In genomic region chr10:70267161-70267933, GRCh38 we compare ENCODE assay signal across 9 cellular contexts. TPM values are rescaled to one million over a fixed set of nuclear protein-coding genes. Genes with fewer than 3 reads are reported as not detected.
DNase-seq lines count a peak whose midpoint lies in the region; ATAC-seq and TF ChIP-seq lines count a peak whose summit lies in the region.
"Had no signal": no experiment of that assay in that cellular context is flagged by ENCODE, and none has a peak within 500 bp of the region (broad histone marks: within the 10 kb centered on the region; RNA-seq: fewer than 3 reads in every experiment).

No MANE protein-coding gene starts in this region.

- WGBS in SK-N-SH (ENCODE audit: low lambda C conversion rate) = 81% methylated on average over 8 of the region's 9 CpGs

- no peak overlapping the region for H3K27ac ChIP-seq in left ventricle myocardium inferior (replicated peaks)
- peak overlapping the region in 1 of 2 experiments; percentile 40; a peak in 2 of 4 replicates for H3K27ac ChIP-seq in SK-N-SH (ENCODE audit: low read depth in 2 of 2, low read length in 1 of 2)
- H3K27ac ChIP-seq in foreskin keratinocyte = peak overlapping the region; percentile 16
- peak overlapping the region; percentile 28 for H3K27ac ChIP-seq in vagina
- H3K27ac ChIP-seq in uterus = no peak overlapping the region

- peak overlapping the region; percentile 16; the same call in 1 of the 2 replicates for H3K4me2 ChIP-seq in SK-N-SH

- H3K4me1 ChIP-seq in left ventricle myocardium inferior (peaks cover under 1% of the 10 kb centered on the region), SK-N-SH (ENCODE audit: control insufficient read depth in 1 of 2, insufficient read depth in 2 of 2, low read depth in 1 of 2, low read length in 1 of 2) (peaks cover 0 to 3% of the 10 kb centered on the region in 2 experiments; a peak in 1 of 4 replicates), foreskin keratinocyte (peaks cover 20% of the 10 kb centered on the region), vagina (peaks cover 6% of the 10 kb centered on the region), uterus (no peaks in the 10 kb centered on the region)

- DNase-seq in left ventricle myocardium inferior = no peak
- DNase-seq in Right ventricle myocardium superior = no peak
- no peak for DNase-seq in SK-N-SH
- DNase-seq in foreskin keratinocyte = peak; percentile 92 to 96
- no peak for DNase-seq in vagina (ENCODE audit: extremely low spot score in 2 of 2)
- DNase-seq in uterus = no peak

- H3K79me2 ChIP-seq in SK-N-SH (ENCODE audit: insufficient read depth) = no peaks in the 10 kb centered on the region

- H3F3A ChIP-seq in SK-N-SH (replicated peaks; ENCODE audit: insufficient read depth) = peaks cover 5% of the 10 kb centered on the region

- POLR2A ChIA-PET in SK-N-SH (lab: Yijun Ruan, JAX) = interaction anchor here (1.5 kb wide), 1 partner anchor 97 kb away, joined by 3 read pairs; no protein-coding TSS in a partner anchor

- 0 out of 4 replicates have a peak, but pooled peaks of 1 of the 2 experiments have one; percentile 24 for TF ChIP-seq EP300 in SK-N-SH (IDR thresholded peaks at IDR 0.05; ENCODE audit: borderline replicate concordance in 1 of 2, low read depth in 1 of 2, low read length in 1 of 2)

- CTCF ChIA-PET in SK-N-SH (lab: Yijun Ruan, JAX) = interaction anchor here (1.0 to 2.9 kb wide), 4 partner anchors 11 to 97 kb away, joined by 3 to 9 read pairs (median 5); no protein-coding TSS in a partner anchor

- no peaks in the 10 kb centered on the region for H4K20me1 ChIP-seq in SK-N-SH (ENCODE audit: insufficient read depth)

- H3K4me3 ChIP-seq in left ventricle myocardium inferior (no peak overlapping the region), SK-N-SH (ENCODE audit: low read depth in 2 of 2, low read length in 1 of 2) (no peak overlapping the region), vagina (no peak overlapping the region), uterus (no peak overlapping the region)

- H3K9ac ChIP-seq in SK-N-SH = no peak overlapping the region

- intact Hi-C loops in left ventricle myocardium inferior (cut with micrococcal nuclease) = no loop called here
- intact Hi-C loops in Right ventricle myocardium superior (cut with DNase I) = loop anchor here (5.0 kb wide), 1 partner anchor 100 kb away; no protein-coding TSS in a partner anchor
- intact Hi-C loops in vagina (cut with DNase I) = no loop called here
- intact Hi-C loops in uterus (cut with DNase I; ENCODE audit: low total_unique reads) = no loop called here

- no peaks in the 10 kb centered on the region for H3K9me3 ChIP-seq in left ventricle myocardium inferior (replicated peaks)
- no peaks in the 10 kb centered on the region for H3K9me3 ChIP-seq in SK-N-SH
- H3K9me3 ChIP-seq in vagina = no peaks in the 10 kb centered on the region
- H3K9me3 ChIP-seq in uterus = no peaks in the 10 kb centered on the region

- H3K9me2 ChIP-seq in SK-N-SH = no peaks in the 10 kb centered on the region

- TF ChIP-seq CTCF in left ventricle myocardium inferior (IDR thresholded peaks at IDR 0.05; ENCODE audit: borderline replicate concordance) (peak; percentile 37), SK-N-SH (IDR thresholded peaks at IDR 0.05) (peak; percentile 53), foreskin keratinocyte (conservative IDR thresholded peaks at IDR 0.05) (no peak), vagina (IDR thresholded peaks at IDR 0.05) (peak in 1 of 3 experiments; percentile 8), uterus (IDR thresholded peaks at IDR 0.05) (no peak)

- no peaks in the 10 kb centered on the region for H3K36me3 ChIP-seq in left ventricle myocardium inferior
- H3K36me3 ChIP-seq in SK-N-SH (replicated peaks in 1 of 2; ENCODE audit: control insufficient read depth in 1 of 2, insufficient read depth in 2 of 2, low read length in 1 of 2) = no peaks in the 10 kb centered on the region
- no peaks in the 10 kb centered on the region for H3K36me3 ChIP-seq in vagina
- no peaks in the 10 kb centered on the region for H3K36me3 ChIP-seq in uterus

- TF ChIP-seq RAD21 in SK-N-SH (IDR thresholded peaks at IDR 0.05; ENCODE audit: low read length) = no peak

- H2AFZ ChIP-seq in SK-N-SH (ENCODE audit: low read depth) = peak overlapping the region; percentile 21; the same call in 1 of the 2 replicates

- TF ChIP-seq POLR2A in vagina (IDR thresholded peaks at IDR 0.05) (no peak), uterus (IDR thresholded peaks at IDR 0.05) (no peak)

- H3K27me3 ChIP-seq in left ventricle myocardium inferior (ENCODE audit: low read depth) = peaks cover 5% of the 10 kb centered on the region
- no peaks in the 10 kb centered on the region for H3K27me3 ChIP-seq in SK-N-SH (ENCODE audit: insufficient read depth)
- no peaks in the 10 kb centered on the region for H3K27me3 ChIP-seq in foreskin keratinocyte
- no peaks in the 10 kb centered on the region for H3K27me3 ChIP-seq in vagina
- no peaks in the 10 kb centered on the region for H3K27me3 ChIP-seq in uterus

- ATAC-seq in Right ventricle myocardium superior (ENCODE audit: poor library complexity) (no peak), foreskin keratinocyte (peak; percentile 96), GM19467 (IDR thresholded peaks at IDR 0.05; ENCODE audit: unreplicated experiment) (no peak), HG03565 (IDR thresholded peaks at IDR 0.05; ENCODE audit: unreplicated experiment) (no peak)
- ATAC-seq: naive thymus-derived CD8-positive, alpha-beta T cell had no signal

TF ChIP-seq in SK-N-SH, 30 proteins besides CTCF, POLR2A, EP300 and RAD21 (continues in another document):
- TF ChIP-seq EZH2phosphoT487 (IDR thresholded peaks at IDR 0.05; ENCODE audit: borderline replicate concordance, low read depth) (no peak), NRF1 (IDR thresholded peaks at IDR 0.05; ENCODE audit: low read depth, low read length) (no peak), POLR2AphosphoS5 (IDR thresholded peaks at IDR 0.05; ENCODE audit: low read depth, low read length) (no peak), SMC3 (IDR thresholded peaks at IDR 0.05; ENCODE audit: low read depth, low read length) (no peak), MAX (IDR thresholded peaks at IDR 0.05; ENCODE audit: low read depth) (peak; percentile 83), ZBTB33 (IDR thresholded peaks at IDR 0.05; ENCODE audit: borderline replicate concordance, low read depth) (0 out of 2 replicates have a peak, but pooled peaks have one; percentile 13), TCF12 (IDR thresholded peaks at IDR 0.05) (peak; percentile 62), SIN3A (IDR thresholded peaks at IDR 0.05; ENCODE audit: borderline replicate concordance, low read depth, low read length) (no peak), RCOR1 (IDR thresholded peaks at IDR 0.05; ENCODE audit: low read length) (no peak), NFIC (IDR thresholded peaks at IDR 0.05; ENCODE audit: borderline replicate concordance) (peak; percentile 40; the same call in 1 of the 2 replicates), RFX5 (IDR thresholded peaks at IDR 0.05; ENCODE audit: low read length) (no peak), PBX3 (IDR thresholded peaks at IDR 0.05) (peak; percentile 24; the same call in 1 of the 2 replicates), TEAD4 (IDR thresholded peaks at IDR 0.05; ENCODE audit: borderline replicate concordance, insufficient read depth) (no peak)

RNA-seq across cellular contexts. Expression of gene NPFFR1, which starts 16.5 kb away (rescaled TPM):
- total RNA-seq in left ventricle myocardium inferior (not detected), Right ventricle myocardium superior (0.03 TPM), foreskin keratinocyte (not detected in 2 replicates), vagina (not detected), uterus (1 to 10 TPM in 1 of 4 donors, under 1 TPM in 1, not detected in 2; 0.43 to 2.1 TPM)
- polyA plus RNA-seq in SK-N-SH (2012; rRNA removed) (not detected in 2 replicates), foreskin keratinocyte (not detected in 2 replicates)
- under 0.01 TPM in 1 of 2 replicates, not detected in the other for polyA plus RNA-seq in SK-N-SH (2012; cell fraction: cytosol; rRNA removed)
- 0.01 TPM in 2 replicates for polyA plus RNA-seq in SK-N-SH (2012; cell fraction: nucleus; rRNA removed)
- total RNA-seq: naive thymus-derived CD8-positive, alpha-beta T cell had no signal
- polyA plus RNA-seq: naive thymus-derived CD8-positive, alpha-beta T cell had no signal

RNA-seq across cellular contexts. Expression of gene PPA1, which starts 34.1 kb away (rescaled TPM):
- 99.9 TPM for total RNA-seq in left ventricle myocardium inferior
- 96.6 TPM for total RNA-seq in Right ventricle myocardium superior
- 116 and 125 TPM in 2 replicates for polyA plus RNA-seq in SK-N-SH (2012; rRNA removed)
- 164 and 209 TPM in 2 replicates for polyA plus RNA-seq in SK-N-SH (2012; cell fraction: cytosol; rRNA removed)
- polyA plus RNA-seq in SK-N-SH (2012; cell fraction: nucleus; rRNA removed) = 32.6 and 73.5 TPM in 2 replicates
- total RNA-seq in foreskin keratinocyte = 190 and 217 TPM in 2 replicates
- polyA plus RNA-seq in foreskin keratinocyte = 168 and 206 TPM in 2 replicates
- total RNA-seq in vagina = 79.3 TPM
- 100 to 1,000 TPM in 1 of 4 donors, 10 to 100 TPM in 3; 48.5 to 107 (median 69.8) TPM for total RNA-seq in uterus

Comparison
In these comparisons a context has a peak if more than half of its experiments do, and no peak if none do; other contexts are left out.
1. DNase-seq: peak in foreskin keratinocyte (2 of 2); none in left ventricle myocardium inferior (single experiment), Right ventricle myocardium superior (single experiment), SK-N-SH (single experiment), vagina (0 of 2) and uterus (0 of 2).
2. H3K27ac ChIP-seq: peak in foreskin keratinocyte (single experiment) and vagina (single experiment); none in left ventricle myocardium inferior (single experiment) and uterus (0 of 2).
3. CTCF ChIP-seq: peak in left ventricle myocardium inferior (single experiment) and SK-N-SH (single experiment); none in foreskin keratinocyte (single experiment) and uterus (0 of 4).